Comparison of ENCODE assay signal across 29 cellular contexts in genomic region chr6:168903638-168904345, GRCh38.
"Had no signal": no experiment of that assay in that cellular context is flagged by ENCODE, and none has a peak within 500 bp of the region (broad histone marks: within the 10 kb centered on the region; RNA-seq: fewer than 3 reads in every experiment).

No MANE protein-coding gene starts in this region.

- DNase-seq: activated CD4-positive, alpha-beta memory T cell treated with anti-CD3 and anti-CD28 coated beads, Interleukin-2, amount 10 ng/mL, durations not matched to agents 7 days and 5 days; activated CD4-positive, alpha-beta T cell treated with anti-CD3 and anti-CD28 coated beads for 1 hour; activated CD4-positive, alpha-beta T cell treated with anti-CD3 and anti-CD28 coated beads for 48 hours; activated CD4-positive, CD25-positive, alpha-beta regulatory T cell; activated CD8-positive, alpha-beta memory T cell treated with anti-CD3 and anti-CD28 coated beads for 24 hours; activated CD8-positive, alpha-beta memory T cell treated with anti-CD3 and anti-CD28 coated beads, Interleukin-2, amount 10 ng/mL, durations not matched to agents 7 days and 5 days; activated CD8-positive, alpha-beta memory T cell treated with anti-CD3 and anti-CD28 coated beads, Interleukin-2, amount 50 U/mL, for 48 hours; activated effector memory CD4-positive, alpha-beta T cell treated with Interleukin-2 at 50 U/mL for 16 hours; activated naive CD4-positive, alpha-beta T cell treated with anti-CD3 and anti-CD28 coated beads, Interleukin-2, amount 10 ng/mL, durations not matched to agents 7 days and 5 days; activated naive CD8-positive, alpha-beta T cell treated with anti-CD3 and anti-CD28 coated beads, Interleukin-2, amount 50 U/mL, for 24 hours; activated T-cell treated with anti-CD3 and anti-CD28 coated beads, Interleukin-2, amount 50 U/mL, for 48 hours; anterior cingulate cortex; MM.1S; MV-4-11; NCI-H1092; NCI-H187 treated with DMSO at 0.1 percent for 48 hours; NCI-H2081 treated with DMSO at 0.1 percent for 48 hours; NCI-H446; NCI-H510A treated with DMSO at 0.1 percent for 48 hours; NCI-H526 treated with DMSO at 0.1 percent for 48 hours; PC-9; SIG-M5; T-cell; T1000; WERI-Rb-1 had no signal

- H3K4me3 ChIP-seq: PC-9 had no signal

- H3K36me3 ChIP-seq: WERI-Rb-1 had no signal

- H3K27ac ChIP-seq: KMS-11, PC-9, RWPE1, WERI-Rb-1 had no signal

- ATAC-seq: activated CD8-positive, alpha-beta memory T cell treated with anti-CD3 and anti-CD28 coated beads, Interleukin-2, amount 10 ng/mL, durations not matched to agents 7 days and 5 days; activated naive CD8-positive, alpha-beta T cell treated with anti-CD3 and anti-CD28 coated beads, Interleukin-2, amount 50 U/mL, for 24 hours; Right ventricle myocardium inferior; SK-N-SH treated with all-trans-retinoic acid at 6 μM for 48 hours; T-cell had no signal
